Comparison of ENCODE assay signal across 9 cellular contexts in genomic region chr14:75049731-75050201, GRCh38. TPM values are rescaled to one million over a fixed set of nuclear protein-coding genes. Genes with fewer than 3 reads are reported as not detected.
A peak's percentile ranks its signal among the peaks of the same experiment; 100 is the strongest.
DNase-seq lines count a peak whose midpoint lies in the region; ATAC-seq and TF ChIP-seq lines count a peak whose summit lies in the region.
"Had no signal": no experiment of that assay in that cellular context is flagged by ENCODE, and none has a peak within 500 bp of the region (broad histone marks: within the 10 kb centered on the region; RNA-seq: fewer than 3 reads in every experiment).

No MANE protein-coding gene starts in this region.

- H3K9me3 ChIP-seq in tibial artery, result no peaks in the 10 kb centered on the region

- H3K36me3 Mint-ChIP-seq in activated naive CD4-positive, alpha-beta T cell treated with anti-CD3 and anti-CD28 coated beads for 36 hours (ENCODE audit: low read depth), result peaks cover 34% of the 10 kb centered on the region
- peaks cover 42% of the 10 kb centered on the region for H3K36me3 Mint-ChIP-seq in activated CD8-positive, alpha-beta T cell treated with anti-CD3 and anti-CD28 coated beads, Interleukin-2, amount 10 ng/mL, durations not matched to agents 7 days and 5 days (ENCODE audit: low read depth)
- H3K36me3 Mint-ChIP-seq in immature natural killer cell, result peaks cover 0 to 6% (median 0%) of the 10 kb centered on the region in 3 donors

- H3K27me3 Mint-ChIP-seq in activated naive CD4-positive, alpha-beta T cell treated with anti-CD3 and anti-CD28 coated beads for 36 hours (ENCODE audit: low read depth), result no peaks in the 10 kb centered on the region
- no peaks in the 10 kb centered on the region for H3K27me3 Mint-ChIP-seq in activated CD8-positive, alpha-beta T cell treated with anti-CD3 and anti-CD28 coated beads, Interleukin-2, amount 10 ng/mL, durations not matched to agents 7 days and 5 days (ENCODE audit: low read depth)
- peaks cover 6 to 10% (median 10%) of the 10 kb centered on the region in 3 donors for H3K27me3 Mint-ChIP-seq in immature natural killer cell (ENCODE audit: low read depth in 3 of 3)

- no peak overlapping the region for H3K27ac Mint-ChIP-seq in activated naive CD4-positive, alpha-beta T cell treated with anti-CD3 and anti-CD28 coated beads for 36 hours
- H3K27ac Mint-ChIP-seq in activated CD8-positive, alpha-beta T cell treated with anti-CD3 and anti-CD28 coated beads, Interleukin-2, amount 10 ng/mL, durations not matched to agents 7 days and 5 days, result no peak overlapping the region
- peak overlapping the region in 2 of 6 donors; percentile 1 to 56 for H3K27ac Mint-ChIP-seq in immature natural killer cell

- H3K27me3 ChIP-seq in tibial artery, result no peaks in the 10 kb centered on the region

- CTCF ChIA-PET in activated naive CD4-positive, alpha-beta T cell treated with anti-CD3 and anti-CD28 coated beads for 36 hours (lab: Charles Lee), result interaction anchor here (0.6 to 1.9 kb wide), 5 partner anchors 12 to 252 kb away, joined by 3 to 9 read pairs (median 4); no protein-coding TSS in a partner anchor
- CTCF ChIA-PET in activated CD8-positive, alpha-beta T cell treated with anti-CD3 and anti-CD28 coated beads, Interleukin-2, amount 10 ng/mL, durations not matched to agents 7 days and 5 days (lab: Charles Lee), result interaction anchor here (0.6 to 2.9 kb wide), 5 partner anchors 14 to 102 kb away, joined by 3 to 11 read pairs (median 8); partner anchors contain the start of gene ACYP1

- ATAC-seq in activated CD8-positive, alpha-beta T cell treated with anti-CD3 and anti-CD28 coated beads, Interleukin-2, amount 10 ng/mL, durations not matched to agents 7 days and 5 days, result no peak
- ATAC-seq in GM21529 (IDR thresholded peaks at IDR 0.05; ENCODE audit: unreplicated experiment), result no peak

- no peaks in the 10 kb centered on the region for H3K36me3 ChIP-seq in tibial artery

- peak overlapping the region; percentile 92 for H3K4me3 Mint-ChIP-seq in activated naive CD4-positive, alpha-beta T cell treated with anti-CD3 and anti-CD28 coated beads for 36 hours
- peak overlapping the region; percentile 36 for H3K4me3 Mint-ChIP-seq in activated CD8-positive, alpha-beta T cell treated with anti-CD3 and anti-CD28 coated beads, Interleukin-2, amount 10 ng/mL, durations not matched to agents 7 days and 5 days
- peak overlapping the region; percentile 62 to 96 (median 94) for H3K4me3 Mint-ChIP-seq in immature natural killer cell

- H3K4me1 Mint-ChIP-seq in activated naive CD4-positive, alpha-beta T cell treated with anti-CD3 and anti-CD28 coated beads for 36 hours (ENCODE audit: low read depth), result peaks cover 67% of the 10 kb centered on the region
- H3K4me1 Mint-ChIP-seq in activated CD8-positive, alpha-beta T cell treated with anti-CD3 and anti-CD28 coated beads, Interleukin-2, amount 10 ng/mL, durations not matched to agents 7 days and 5 days (ENCODE audit: low read depth), result peaks cover 47% of the 10 kb centered on the region
- H3K4me1 Mint-ChIP-seq in immature natural killer cell, result peaks cover 21 to 50% of the 10 kb centered on the region in 2 donors

- POLR2A ChIA-PET in activated CD8-positive, alpha-beta T cell treated with anti-CD3 and anti-CD28 coated beads, Interleukin-2, amount 10 ng/mL, durations not matched to agents 7 days and 5 days (lab: Charles Lee), result interaction anchor here (0.6 to 1.3 kb wide), 2 partner anchors 14 to 20 kb away, joined by 4 to 5 read pairs; partner anchors contain the start of genes ACYP1 and ZC2HC1C

- peaks cover 0 to 51% (median 23%) of the 10 kb centered on the region in 4 donors for H3K4me1 ChIP-seq in tibial artery

- peak overlapping the region; percentile 45 to 96 for H3K27ac ChIP-seq in tibial artery

- intact Hi-C loops in activated naive CD4-positive, alpha-beta T cell treated with anti-CD3 and anti-CD28 coated beads for 36 hours (cut with micrococcal nuclease), result loop anchor here (2.0 to 5.0 kb wide), 2 partner anchors 77 to 253 kb away; partner anchors contain the start of gene NEK9
- intact Hi-C loops in tibial artery (cut with DNase I; ENCODE audit: low total_unique reads), result no loop called here

- DNase-seq in activated naive CD4-positive, alpha-beta T cell treated with anti-CD3 and anti-CD28 coated beads for 36 hours, result no peak
- DNase-seq in activated naive CD4-positive, alpha-beta T cell treated with Interleukin-2 at 50 U/mL for 16 hours, result no peak
- DNase-seq in activated CD8-positive, alpha-beta T cell treated with anti-CD3 and anti-CD28 coated beads, Interleukin-2, amount 10 ng/mL, durations not matched to agents 7 days and 5 days, result no peak
- DNase-seq in immature natural killer cell, result no peak
- no peak for DNase-seq in tibial artery
- no peak for DNase-seq in HuH-7 (ENCODE audit: low spot score)
- no peak for DNase-seq in HPDE6-E6E7 (ENCODE audit: extremely low spot score)
- DNase-seq: NCI-H2171 had no signal

- TF ChIP-seq CTCF in tibial artery (IDR thresholded peaks at IDR 0.05), result no peak

- H3K4me3 ChIP-seq in tibial artery, result peak overlapping the region in 1 of 2 donors; percentile 4

- H3K9me3 Mint-ChIP-seq in activated naive CD4-positive, alpha-beta T cell treated with anti-CD3 and anti-CD28 coated beads for 36 hours, result no peaks in the 10 kb centered on the region
- no peaks in the 10 kb centered on the region for H3K9me3 Mint-ChIP-seq in activated CD8-positive, alpha-beta T cell treated with anti-CD3 and anti-CD28 coated beads, Interleukin-2, amount 10 ng/mL, durations not matched to agents 7 days and 5 days (ENCODE audit: insufficient read depth)
- no peaks in the 10 kb centered on the region for H3K9me3 Mint-ChIP-seq in immature natural killer cell

RNA-seq across cellular contexts. Expression of gene MLH3, which starts 1.5 kb away (rescaled TPM):
- total RNA-seq in activated naive CD4-positive, alpha-beta T cell treated with anti-CD3 and anti-CD28 coated beads for 36 hours, result 10 to 100 TPM; 17.3 to 18.5 TPM
- total RNA-seq in activated CD8-positive, alpha-beta T cell treated with anti-CD3 and anti-CD28 coated beads, Interleukin-2, amount 10 ng/mL, durations not matched to agents 7 days and 5 days, result 10 to 100 TPM; 15.1 to 17.2 TPM
- polyA plus RNA-seq in immature natural killer cell, result 10 to 100 TPM in 1 of 3 donors, 1 to 10 TPM in 1, under 1 TPM in 1; 0.38 to 12.9 (median 6.3) TPM

RNA-seq across cellular contexts. Expression of gene ACYP1, which starts 14.1 kb away (rescaled TPM):
- 10 to 100 TPM; 46.3 to 50.5 TPM for total RNA-seq in activated naive CD4-positive, alpha-beta T cell treated with anti-CD3 and anti-CD28 coated beads for 36 hours
- total RNA-seq in activated CD8-positive, alpha-beta T cell treated with anti-CD3 and anti-CD28 coated beads, Interleukin-2, amount 10 ng/mL, durations not matched to agents 7 days and 5 days, result 10 to 100 TPM; 42.6 to 44.0 TPM
- 10 to 100 TPM; 14.1 to 19.6 (median 15.4) TPM for polyA plus RNA-seq in immature natural killer cell

RNA-seq across cellular contexts. Expression of gene ZC2HC1C, which starts 19.7 kb away (rescaled TPM):
- under 1 TPM; 0.64 to 0.86 TPM for total RNA-seq in activated naive CD4-positive, alpha-beta T cell treated with anti-CD3 and anti-CD28 coated beads for 36 hours
- total RNA-seq in activated CD8-positive, alpha-beta T cell treated with anti-CD3 and anti-CD28 coated beads, Interleukin-2, amount 10 ng/mL, durations not matched to agents 7 days and 5 days, result 1 to 10 TPM; 1.3 to 1.4 TPM
- polyA plus RNA-seq in immature natural killer cell, result under 1 TPM in 1 of 3 donors, not detected in 2; 0.58 TPM

RNA-seq across cellular contexts. Expression of gene EIF2B2, which starts 47.0 kb away (rescaled TPM):
- 10 to 100 TPM; 64.8 to 65.4 TPM for total RNA-seq in activated naive CD4-positive, alpha-beta T cell treated with anti-CD3 and anti-CD28 coated beads for 36 hours
- 10 to 100 TPM; 49.1 to 51.0 TPM for total RNA-seq in activated CD8-positive, alpha-beta T cell treated with anti-CD3 and anti-CD28 coated beads, Interleukin-2, amount 10 ng/mL, durations not matched to agents 7 days and 5 days
- polyA plus RNA-seq in immature natural killer cell, result 10 to 100 TPM; 32.6 to 64.5 (median 57.4) TPM

Comparison
In these comparisons a context has a peak if more than half of its experiments do, and no peak if none do; other contexts are left out.
1. H3K4me3 Mint-ChIP-seq: peak in every context shown above with its lines; median percentile 94 in immature natural killer cell; 92 in activated naive CD4-positive, alpha-beta T cell treated with anti-CD3 and anti-CD28 coated beads for 36 hours; 36 in activated CD8-positive, alpha-beta T cell treated with anti-CD3 and anti-CD28 coated beads, Interleukin-2, amount 10 ng/mL, durations not matched to agents 7 days and 5 days.